1 cellular context compared by ENCODE assay signal in the genomic region with DNA sequence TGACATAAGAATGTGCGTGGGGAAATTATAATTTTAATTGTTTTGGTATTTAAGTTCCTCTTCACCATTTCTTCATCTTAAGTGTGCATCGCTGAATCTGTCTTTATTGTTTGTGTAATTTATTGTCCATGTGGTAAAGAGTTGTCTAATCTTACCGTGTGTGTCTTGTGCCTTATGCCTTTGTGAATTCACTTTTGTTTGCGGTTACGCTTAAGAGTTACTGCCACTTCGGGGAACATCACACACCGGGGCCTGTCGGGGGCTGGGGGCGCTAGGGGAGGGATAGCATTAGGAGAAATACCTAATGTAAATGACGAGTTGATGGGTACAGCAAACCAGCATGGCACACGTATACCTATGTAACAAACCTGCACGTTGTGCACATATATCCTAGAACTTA.
TF ChIP-seq lines count a peak whose summit lies in the region.

No MANE protein-coding gene starts in this region.

TF ChIP-seq in SK-N-SH treated with all-trans-retinoic acid at 6 μM for 48 hours, 23 proteins besides CTCF, POLR2A, EP300 and RAD21 (continued from another document):
- TF ChIP-seq, protein P1, sequence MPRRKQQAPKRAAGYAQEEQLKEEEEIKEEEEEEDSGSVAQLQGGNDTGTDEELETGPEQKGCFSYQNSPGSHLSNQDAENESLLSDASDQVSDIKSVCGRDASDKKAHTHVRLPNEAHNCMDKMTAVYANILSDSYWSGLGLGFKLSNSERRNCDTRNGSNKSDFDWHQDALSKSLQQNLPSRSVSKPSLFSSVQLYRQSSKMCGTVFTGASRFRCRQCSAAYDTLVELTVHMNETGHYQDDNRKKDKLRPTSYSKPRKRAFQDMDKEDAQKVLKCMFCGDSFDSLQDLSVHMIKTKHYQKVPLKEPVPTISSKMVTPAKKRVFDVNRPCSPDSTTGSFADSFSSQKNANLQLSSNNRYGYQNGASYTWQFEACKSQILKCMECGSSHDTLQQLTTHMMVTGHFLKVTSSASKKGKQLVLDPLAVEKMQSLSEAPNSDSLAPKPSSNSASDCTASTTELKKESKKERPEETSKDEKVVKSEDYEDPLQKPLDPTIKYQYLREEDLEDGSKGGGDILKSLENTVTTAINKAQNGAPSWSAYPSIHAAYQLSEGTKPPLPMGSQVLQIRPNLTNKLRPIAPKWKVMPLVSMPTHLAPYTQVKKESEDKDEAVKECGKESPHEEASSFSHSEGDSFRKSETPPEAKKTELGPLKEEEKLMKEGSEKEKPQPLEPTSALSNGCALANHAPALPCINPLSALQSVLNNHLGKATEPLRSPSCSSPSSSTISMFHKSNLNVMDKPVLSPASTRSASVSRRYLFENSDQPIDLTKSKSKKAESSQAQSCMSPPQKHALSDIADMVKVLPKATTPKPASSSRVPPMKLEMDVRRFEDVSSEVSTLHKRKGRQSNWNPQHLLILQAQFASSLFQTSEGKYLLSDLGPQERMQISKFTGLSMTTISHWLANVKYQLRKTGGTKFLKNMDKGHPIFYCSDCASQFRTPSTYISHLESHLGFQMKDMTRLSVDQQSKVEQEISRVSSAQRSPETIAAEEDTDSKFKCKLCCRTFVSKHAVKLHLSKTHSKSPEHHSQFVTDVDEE (CRISPR knock-in tag; IDR thresholded peaks at IDR 0.05), result no peak
